ENCODE assay signal across 19 cellular contexts in genomic region chr12:51914034-51914923, GRCh38. TPM values are rescaled to one million over a fixed set of nuclear protein-coding genes. Genes with fewer than 3 reads are reported as not detected.
DNase-seq lines count a peak whose midpoint lies in the region; ATAC-seq and TF ChIP-seq lines count a peak whose summit lies in the region.
"Had no signal": no experiment of that assay in that cellular context is flagged by ENCODE, and none has a peak within 500 bp of the region (broad histone marks: within the 10 kb centered on the region; RNA-seq: fewer than 3 reads in every experiment).

No MANE protein-coding gene starts in this region.

- in situ Hi-C loops in IMR-90 (cut with MboI; ENCODE audit: low sequenced_read_pairs), result no loop called here

- H3K4me3 ChIP-seq in IMR-90 (ENCODE audit: insufficient read depth, low read depth, low read length) (no peak overlapping the region), sigmoid colon (no peak overlapping the region), tibial artery (no peak overlapping the region)
- H3K4me3 ChIP-seq: GM12878, GM23248 had no signal

- no peak overlapping the region for H2AFZ ChIP-seq in IMR-90 (replicated peaks; ENCODE audit: low read length, poor library complexity)
- H2AFZ ChIP-seq: GM23248 had no signal

- H3K4me1 Mint-ChIP-seq in chondrocyte (ENCODE audit: low read depth) (peaks cover 12% of the 10 kb centered on the region), T-cell (no peaks in the 10 kb centered on the region)

- 0 out of 2 replicates have a peak overlapping the region, but pooled peaks have one; percentile 13 for H2BK120ac ChIP-seq in IMR-90 (ENCODE audit: low read depth, low read length)

- H3K27ac Mint-ChIP-seq in chondrocyte (ENCODE audit: unreplicated experiment), result no peak overlapping the region
- H3K27ac Mint-ChIP-seq in T-cell, result no peak overlapping the region
- H3K27ac Mint-ChIP-seq: CD4-positive, alpha-beta T cell had no signal

- H3K36me3 ChIP-seq in IMR-90 (ENCODE audit: control insufficient read depth, insufficient read depth, low read length) (peaks cover 8% of the 10 kb centered on the region; the same call in 1 of the 2 replicates), sigmoid colon (peaks cover 0 to 9% (median 0%) of the 10 kb centered on the region in 4 donors), tibial artery (peaks cover 0 to 4% (median 0%) of the 10 kb centered on the region in 3 donors)

- POLR2A ChIA-PET in IMR-90 (lab: Charles Lee; ENCODE audit: unreplicated experiment) (interaction anchor here (0.5 kb wide), 1 partner anchor 15 kb away, joined by 3 read pairs; no protein-coding TSS in a partner anchor), T-cell (lab: Charles Lee) (no interaction called here)

- no peak for TF ChIP-seq CTCF in IMR-90 (conservative IDR thresholded peaks at IDR 0.05; ENCODE audit: low read depth, low read length)
- no peak for TF ChIP-seq CTCF in chondrocyte (IDR thresholded peaks at IDR 0.05)
- no peak for TF ChIP-seq CTCF in sigmoid colon (IDR thresholded peaks at IDR 0.05)
- TF ChIP-seq CTCF in tibial artery (IDR thresholded peaks at IDR 0.05), result no peak

- H3K27me3 ChIP-seq in IMR-90 (ENCODE audit: control insufficient read depth, insufficient read depth, low read length) (no peaks in the 10 kb centered on the region), sigmoid colon (peaks cover 0 to 7% (median 1%) of the 10 kb centered on the region in 3 donors), tibial artery (peaks cover 0 to 35% of the 10 kb centered on the region in 2 donors)

- no TSS peak for BruUV-seq in IMR-90 (replicated peaks; lab: Mats Ljungman, UMichigan)

- intact Hi-C loops in IMR-90 (cut with micrococcal nuclease) (no loop called here), sigmoid colon (cut with DNase I) (no loop called here), tibial artery (cut with DNase I; ENCODE audit: low total_unique reads) (no loop called here)

- H3K9ac ChIP-seq in IMR-90 (ENCODE audit: low read depth, low read length), result no peak overlapping the region
- H3K9ac ChIP-seq: GM23248 had no signal

- DNase-seq in IMR-90 (no peak), chondrocyte (ENCODE audit: low spot score) (peak; percentile 59), islet precursor cell (peak; percentile 44), sigmoid colon (peak; percentile 59), T-cell (no peak), Ammon's horn (ENCODE audit: low spot score) (no peak), GM19238 (ENCODE audit: insufficient read length, low spot score) (no peak), tibial artery (no peak)
- DNase-seq: AML-193; CD4-positive, alpha-beta T cell; DMS79; GM23248; MM.1S; NCI-H1105 treated with DMSO at 0.1 percent for 48 hours; NCI-H2029; NCI-H524; SIG-M5 had no signal

- no peak overlapping the region for H3K4me2 ChIP-seq in IMR-90 (ENCODE audit: low read depth, low read length)

- H3K27me3 Mint-ChIP-seq in chondrocyte (ENCODE audit: low read depth) (peaks cover 1% of the 10 kb centered on the region), T-cell (peaks cover 4 to 7% of the 10 kb centered on the region in 2 donors)

- H4K91ac ChIP-seq in IMR-90 (ENCODE audit: insufficient read depth, low read depth, low read length), result no peak overlapping the region

- H3K14ac ChIP-seq in IMR-90 (replicated peaks; ENCODE audit: low read depth, low read length), result 0 out of 2 replicates have a peak overlapping the region, but pooled peaks have one; percentile 45

- H2AK9ac ChIP-seq in IMR-90 (replicated peaks; ENCODE audit: low read depth, low read length, poor library complexity), result no peak overlapping the region

- H2BK20ac ChIP-seq in IMR-90 (ENCODE audit: low read depth, low read length), result no peak overlapping the region

- H3K56ac ChIP-seq in IMR-90 (ENCODE audit: extremely low read depth, insufficient read depth, low read length), result no peak overlapping the region

- CTCF ChIA-PET in IMR-90 (lab: Yijun Ruan, JAX) (no interaction called here), T-cell (lab: Charles Lee) (no interaction called here)

- H3K4me3 Mint-ChIP-seq in chondrocyte (ENCODE audit: unreplicated experiment) (no peak overlapping the region), T-cell (no peak overlapping the region)
- H3K4me3 Mint-ChIP-seq: CD4-positive, alpha-beta T cell had no signal

- peaks cover 0 to 25% of the 10 kb centered on the region in 2 experiments; a peak in 2 of 4 replicates for H3K79me1 ChIP-seq in IMR-90 (ENCODE audit: low read depth in 1 of 2, low read length in 2 of 2)

- no peaks in the 10 kb centered on the region for H3K36me3 Mint-ChIP-seq in chondrocyte (ENCODE audit: low read depth)
- no peaks in the 10 kb centered on the region for H3K36me3 Mint-ChIP-seq in T-cell

- ATAC-seq in IMR-90 (ENCODE audit: low read depth) (no peak), T-cell (replicated peaks in 1 of 4) (no peak)
- ATAC-seq: GM12878 had no signal

- TF ChIP-seq POLR2A in IMR-90 (IDR thresholded peaks at IDR 0.05; ENCODE audit: low read depth, low read length) (no peak), sigmoid colon (IDR thresholded peaks at IDR 0.05) (no peak)

- H4K8ac ChIP-seq in IMR-90 (ENCODE audit: low read depth in 2 of 2, low read length in 2 of 2), result no peak overlapping the region

- H3K9me3 Mint-ChIP-seq in chondrocyte (ENCODE audit: low read depth), result no peaks in the 10 kb centered on the region
- H3K9me3 Mint-ChIP-seq in T-cell, result no peaks in the 10 kb centered on the region
- H3K9me3 Mint-ChIP-seq: CD4-positive, alpha-beta T cell had no signal

- peaks cover 33% of the 10 kb centered on the region for H3K9me1 ChIP-seq in IMR-90 (ENCODE audit: insufficient read depth, low read length)

- H3K23ac ChIP-seq in IMR-90 (ENCODE audit: low read depth, low read length), result no peak overlapping the region

- dilution Hi-C loops in IMR-90 (cut with HindIII; ENCODE audit: low sequenced_read_pairs, unreplicated experiment), result no loop called here

- no peak for TF ChIP-seq EP300 in sigmoid colon (IDR thresholded peaks at IDR 0.05)

- H2BK15ac ChIP-seq in IMR-90 (ENCODE audit: low read depth, low read length), result no peak overlapping the region

- H3K4me1 ChIP-seq in IMR-90 (ENCODE audit: control insufficient read depth, insufficient read depth, low read length) (peaks cover 41% of the 10 kb centered on the region), sigmoid colon (peaks cover 0 to 20% (median 11%) of the 10 kb centered on the region in 4 donors), tibial artery (peaks cover 0 to 17% (median 6%) of the 10 kb centered on the region in 4 donors)

- 83% methylated on average over 8 of the region's 17 CpGs; no CpG with 5 or more reads in 1 of the 2 experiments for WGBS in IMR-90 (ENCODE audit: extremely low coverage in 2 of 2, insufficient read length in 1 of 2), 2 experiments
- WGBS in sigmoid colon, 2 donors, result 88 to 93% methylated on average over 17 of the region's 17 CpGs

- no peak for TF ChIP-seq RAD21 in IMR-90 (IDR thresholded peaks at IDR 0.05; ENCODE audit: low read length)

- H3K27ac ChIP-seq in IMR-90 (ENCODE audit: insufficient read depth, low read length) (no peak overlapping the region), sigmoid colon (no peak overlapping the region), tibial artery (no peak overlapping the region)
- H3K27ac ChIP-seq: GM23248 had no signal

- H2AK5ac ChIP-seq in IMR-90 (ENCODE audit: low read depth, low read length), result peak overlapping the region; percentile 51; the same call in 1 of the 2 replicates

- H4K20me1 ChIP-seq in IMR-90 (ENCODE audit: insufficient read depth, low read length), result no peaks in the 10 kb centered on the region

- H2BK5ac ChIP-seq in IMR-90 (ENCODE audit: low read depth, low read length, poor library complexity, severe bottlenecking), result no peak overlapping the region

- H3K4ac ChIP-seq in IMR-90 (ENCODE audit: low read depth, low read length), result peak overlapping the region; percentile 41

- no peak overlapping the region for H4K5ac ChIP-seq in IMR-90 (ENCODE audit: low read depth, low read length)

- H3K18ac ChIP-seq in IMR-90 (ENCODE audit: low read depth, low read length), result no peak overlapping the region

- no peaks in the 10 kb centered on the region for H3K9me3 ChIP-seq in IMR-90 (ENCODE audit: control insufficient read depth, insufficient read depth, low read length)
- no peaks in the 10 kb centered on the region for H3K9me3 ChIP-seq in sigmoid colon
- no peaks in the 10 kb centered on the region for H3K9me3 ChIP-seq in tibial artery

TF ChIP-seq in IMR-90, 13 proteins besides CTCF, POLR2A, EP300 and RAD21 (continues in another document):
- TF ChIP-seq NFE2L2 (IDR thresholded peaks at IDR 0.05; ENCODE audit: low read depth, low read length) (no peak), USF2 (IDR thresholded peaks at IDR 0.05; ENCODE audit: low read depth, low read length) (no peak), CHD1 (IDR thresholded peaks at IDR 0.05; ENCODE audit: low read depth, low read length) (no peak)

RNA-seq across cellular contexts. Expression of gene ACVRL1, which starts 7.0 kb away (rescaled TPM):
- 5.8 and 7.5 TPM in 2 replicates for total RNA-seq in IMR-90 (2012; rRNA removed)
- polyA plus RNA-seq in IMR-90 (2012; rRNA removed), result 6.4 and 8.0 TPM in 2 replicates
- 4.5 and 11.0 TPM in 2 replicates for polyA plus RNA-seq in IMR-90 (2012; cell fraction: cytosol; rRNA removed)
- polyA plus RNA-seq in IMR-90 (2012; cell fraction: nucleus; rRNA removed; ENCODE audit: low replicate concordance), result 17.2 and 26.4 TPM in 2 replicates
- 0.36 to 0.60 TPM in 2 of 3 replicates, not detected in the other for total RNA-seq in chondrocyte
- total RNA-seq in sigmoid colon, result 100 to 1,000 TPM in 1 of 4 donors, 10 to 100 TPM in 3; 63.0 to 113 (median 70.9) TPM
- polyA plus RNA-seq in sigmoid colon, result 10 to 100 TPM; 12.5 to 83.6 (median 24.6) TPM
- under 1 TPM in 3 of 5 donors, not detected in 2; 0.16 to 0.58 (median 0.23) TPM for total RNA-seq in T-cell
- total RNA-seq: CD4-positive, alpha-beta T cell; GM12878 had no signal
- polyA plus RNA-seq: GM12878 had no signal

RNA-seq across cellular contexts. Expression of gene ANKRD33, which starts 26.4 kb away (rescaled TPM):
- total RNA-seq in IMR-90 (2012; rRNA removed) (under 0.01 TPM in 1 of 2 replicates, not detected in the other), chondrocyte (not detected in 3 replicates), sigmoid colon (not detected), T-cell (not detected)
- polyA plus RNA-seq in IMR-90 (2012; rRNA removed) (0.03 TPM in 1 of 2 replicates, not detected in the other), sigmoid colon (under 1 TPM in 1 of 3 donors, not detected in 2; 0.16 TPM)
- polyA plus RNA-seq in IMR-90 (2012; cell fraction: cytosol; rRNA removed), result 0.02 TPM in 1 of 2 replicates, not detected in the other
- polyA plus RNA-seq in IMR-90 (2012; cell fraction: nucleus; rRNA removed; ENCODE audit: low replicate concordance), result 0.42 and 0.57 TPM in 2 replicates
- total RNA-seq: CD4-positive, alpha-beta T cell; G401; GM12878; GM23248 had no signal
- polyA plus RNA-seq: GM12878, GM23248 had no signal

RNA-seq across cellular contexts. Expression of gene ACVR1B, which starts 37.2 kb away (rescaled TPM):
- total RNA-seq in IMR-90 (2012; rRNA removed) (5.7 and 5.8 TPM in 2 replicates), chondrocyte (9.9 to 10.6 TPM (median 10.0 TPM) in 3 replicates), sigmoid colon (1 to 10 TPM; 7.2 to 9.8 (median 8.6) TPM), T-cell (10 to 100 TPM in 4 of 5 donors, 1 to 10 TPM in 1; 9.0 to 12.6 (median 11.8) TPM)
- polyA plus RNA-seq in IMR-90 (2012; rRNA removed) (12.1 and 13.6 TPM in 2 replicates), sigmoid colon (10 to 100 TPM; 10.8 to 30.7 (median 11.1) TPM)
- 9.7 and 10.3 TPM in 2 replicates for polyA plus RNA-seq in IMR-90 (2012; cell fraction: cytosol; rRNA removed)
- polyA plus RNA-seq in IMR-90 (2012; cell fraction: nucleus; rRNA removed; ENCODE audit: low replicate concordance), result 10.9 and 17.0 TPM in 2 replicates

Comparison
In these comparisons a context has a peak if more than half of its experiments do, and no peak if none do; other contexts are left out.
1. DNase-seq: peak in chondrocyte (single experiment), islet precursor cell (single experiment) and sigmoid colon (single experiment); none in IMR-90 (single experiment), T-cell (0 of 34), Ammon's horn (single experiment), GM19238 (single experiment) and tibial artery (0 of 2).